ENCODE assay signal across 17 cellular contexts in the genomic region with DNA sequence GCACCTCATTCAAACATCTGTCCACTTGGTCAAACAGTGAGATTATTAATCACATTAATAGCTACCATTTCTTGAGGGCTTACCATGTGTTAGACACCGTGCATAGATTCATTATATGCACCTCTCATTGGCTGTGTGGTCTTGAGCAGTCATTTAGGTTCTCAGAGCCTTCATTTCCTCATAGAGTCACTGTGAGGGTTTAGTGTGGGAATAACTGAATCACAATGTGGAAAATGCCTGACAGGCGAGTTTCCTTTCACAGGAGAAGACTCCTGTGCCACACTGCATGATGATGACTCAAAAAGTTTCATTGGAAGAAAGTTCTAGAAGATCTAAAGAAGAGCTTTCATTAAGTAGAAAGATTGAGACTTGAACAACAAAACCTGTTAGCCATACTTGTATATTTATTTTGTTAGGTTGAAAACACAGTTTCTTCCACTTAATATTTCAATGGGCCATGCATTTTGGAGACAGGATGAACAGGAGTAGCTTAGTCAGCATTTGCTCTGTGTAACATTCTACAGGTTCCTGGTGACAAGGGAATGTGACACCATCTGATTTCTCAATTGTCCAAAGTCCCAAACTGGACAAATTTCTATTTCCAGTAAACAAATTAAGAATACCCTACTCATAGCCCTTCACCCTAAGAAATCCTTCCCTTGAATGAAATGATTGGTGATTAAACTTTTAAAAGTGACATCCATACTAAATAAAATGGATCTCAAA. TPM values are rescaled to one million over a fixed set of nuclear protein-coding genes. Genes with fewer than 3 reads are reported as not detected.
DNase-seq lines count a peak whose midpoint lies in the region; ATAC-seq, FAIRE-seq and TF ChIP-seq lines count a peak whose summit lies in the region.
"Had no signal": no experiment of that assay in that cellular context is flagged by ENCODE, and none has a peak within 500 bp of the region (broad histone marks: within the 10 kb centered on the region; RNA-seq: fewer than 3 reads in every experiment).

No MANE protein-coding gene starts in this region.

- no TSS peak for BruUV-seq in K562 (replicated peaks; lab: Mats Ljungman, UMichigan)

- TF ChIP-seq EP300 in K562 (IDR thresholded peaks at IDR 0.05; ENCODE audit: low read length), result no peak

- no peaks in the 10 kb centered on the region for H3K27me3 ChIP-seq in K562 (ENCODE audit: control insufficient read depth in 2 of 2, insufficient read depth in 2 of 2, low read length in 2 of 2)

- H3K4me3 Mint-ChIP-seq in activated CD4-positive, alpha-beta T cell treated with anti-CD3 and anti-CD28 coated beads, Interleukin-2, amount 10 ng/mL, durations not matched to agents 7 days and 5 days, result peak overlapping the region; percentile 40
- no peak overlapping the region for H3K4me3 Mint-ChIP-seq in activated CD4-positive, alpha-beta T cell treated with anti-CD3 and anti-CD28 coated beads, Interleukin-2, amount 10 ng/mL, durations not matched to agents 24 days and 14 days
- H3K4me3 Mint-ChIP-seq in natural killer cell, result peak overlapping the region; percentile 49
- H3K4me3 Mint-ChIP-seq: dendritic cell treated with granulocyte-macrophage colony-stimulating factor and Interleukin-4, amounts not matched to agents 40 ng/mL and 50 ng/mL, for 4 days; mesothelial cell of epicardium had no signal

- intact Hi-C loops in activated CD4-positive, alpha-beta T cell treated with anti-CD3 and anti-CD28 coated beads, Interleukin-2, amount 10 ng/mL, durations not matched to agents 24 days and 14 days (cut with micrococcal nuclease), result no loop called here
- intact Hi-C loops in K562 (cut with micrococcal nuclease) (no loop called here), natural killer cell (cut with micrococcal nuclease) (no loop called here)

- in situ Hi-C loops in K562 (cut with MboI), result no loop called here

- no peak for TF ChIP-seq POLR2A in K562 (conservative IDR thresholded peaks at IDR 0.05)

- no peaks in the 10 kb centered on the region for H3K9me3 ChIP-seq in K562 (replicated peaks; ENCODE audit: control insufficient read depth, insufficient read depth, low read depth, low read length)

- DNase-seq in activated CD4-positive, alpha-beta T cell treated with anti-CD3 and anti-CD28 coated beads, Interleukin-2, amount 10 ng/mL, durations not matched to agents 7 days and 5 days, result no peak
- DNase-seq in activated CD4-positive, alpha-beta T cell treated with anti-CD3 and anti-CD28 coated beads, Interleukin-2, amount 10 ng/mL, durations not matched to agents 24 days and 14 days, result no peak
- DNase-seq in GM04504 (ENCODE audit: low read depth), result peak; percentile 3
- no peak for DNase-seq in K562 (ENCODE audit: extremely low read depth in 1 of 4, low spot score in 3 of 4)
- no peak for DNase-seq in natural killer cell
- no peak for DNase-seq in H4 (ENCODE audit: low spot score)
- DNase-seq in pons (ENCODE audit: low spot score), result no peak
- no peak for DNase-seq in activated CD8-positive, alpha-beta memory T cell treated with anti-CD3 and anti-CD28 coated beads for 24 hours
- DNase-seq: NCI-H1048; stimulated activated CD4-positive, alpha-beta T cell treated with anti-CD3 and anti-CD28 coated beads, Interleukin-4, amount 100 ng/mL, for 24 hours; trophoblast cell had no signal

- H3K4me2 ChIP-seq in K562 (ENCODE audit: insufficient read depth, low read length), result no peak overlapping the region

- no peaks in the 10 kb centered on the region for H3K9me1 ChIP-seq in K562 (ENCODE audit: control insufficient read depth, insufficient read depth, low read length)

- H3K36me3 Mint-ChIP-seq in activated CD4-positive, alpha-beta T cell treated with anti-CD3 and anti-CD28 coated beads, Interleukin-2, amount 10 ng/mL, durations not matched to agents 7 days and 5 days (ENCODE audit: low read depth), result peaks cover 1% of the 10 kb centered on the region
- no peaks in the 10 kb centered on the region for H3K36me3 Mint-ChIP-seq in activated CD4-positive, alpha-beta T cell treated with anti-CD3 and anti-CD28 coated beads, Interleukin-2, amount 10 ng/mL, durations not matched to agents 24 days and 14 days (ENCODE audit: low read depth)
- H3K36me3 Mint-ChIP-seq in natural killer cell, result no peaks in the 10 kb centered on the region
- H3K36me3 Mint-ChIP-seq: mesothelial cell of epicardium had no signal

- 0% methylated on average over 2 of the region's 2 CpGs for WGBS in K562 (ENCODE audit: insufficient coverage, low coverage, missing lambda C conversion rate)

- peak overlapping the region; percentile 60 for H3K27ac Mint-ChIP-seq in activated CD4-positive, alpha-beta T cell treated with anti-CD3 and anti-CD28 coated beads, Interleukin-2, amount 10 ng/mL, durations not matched to agents 7 days and 5 days
- no peak overlapping the region for H3K27ac Mint-ChIP-seq in activated CD4-positive, alpha-beta T cell treated with anti-CD3 and anti-CD28 coated beads, Interleukin-2, amount 10 ng/mL, durations not matched to agents 24 days and 14 days
- H3K27ac Mint-ChIP-seq in natural killer cell, result peak overlapping the region in 1 of 2 donors; percentile 21
- H3K27ac Mint-ChIP-seq: dendritic cell treated with granulocyte-macrophage colony-stimulating factor and Interleukin-4, amounts not matched to agents 40 ng/mL and 50 ng/mL, for 4 days; mesothelial cell of epicardium had no signal

- peaks cover 4% of the 10 kb centered on the region for H3K9me3 Mint-ChIP-seq in activated CD4-positive, alpha-beta T cell treated with anti-CD3 and anti-CD28 coated beads, Interleukin-2, amount 10 ng/mL, durations not matched to agents 7 days and 5 days
- peaks cover 15% of the 10 kb centered on the region for H3K9me3 Mint-ChIP-seq in activated CD4-positive, alpha-beta T cell treated with anti-CD3 and anti-CD28 coated beads, Interleukin-2, amount 10 ng/mL, durations not matched to agents 24 days and 14 days
- H3K9me3 Mint-ChIP-seq in natural killer cell, result no peaks in the 10 kb centered on the region
- H3K9me3 Mint-ChIP-seq: activated T-cell treated with anti-CD3 and anti-CD28 coated beads, Interleukin-2, amount 50 U/mL, for 72 hours; dendritic cell treated with granulocyte-macrophage colony-stimulating factor and Interleukin-4, amounts not matched to agents 40 ng/mL and 50 ng/mL, for 4 days; mesothelial cell of epicardium had no signal

- H3K9ac ChIP-seq in K562 (ENCODE audit: insufficient read depth in 1 of 2, low read depth in 2 of 2, low read length in 2 of 2), result no peak overlapping the region

- H3K4me3 ChIP-seq in K562, result no peak overlapping the region

- H3K27me3 Mint-ChIP-seq in activated CD4-positive, alpha-beta T cell treated with anti-CD3 and anti-CD28 coated beads, Interleukin-2, amount 10 ng/mL, durations not matched to agents 7 days and 5 days, result peaks cover 4% of the 10 kb centered on the region
- peaks cover 3% of the 10 kb centered on the region for H3K27me3 Mint-ChIP-seq in activated CD4-positive, alpha-beta T cell treated with anti-CD3 and anti-CD28 coated beads, Interleukin-2, amount 10 ng/mL, durations not matched to agents 24 days and 14 days
- H3K27me3 Mint-ChIP-seq in natural killer cell (ENCODE audit: low read depth in 2 of 2), result peaks cover 12 to 23% of the 10 kb centered on the region in 2 donors
- H3K27me3 Mint-ChIP-seq: dendritic cell treated with granulocyte-macrophage colony-stimulating factor and Interleukin-4, amounts not matched to agents 40 ng/mL and 50 ng/mL, for 4 days had no signal

- CTCF ChIA-PET in activated CD4-positive, alpha-beta T cell treated with anti-CD3 and anti-CD28 coated beads, Interleukin-2, amount 10 ng/mL, durations not matched to agents 7 days and 5 days (lab: Charles Lee), result no interaction called here
- CTCF ChIA-PET in K562 (lab: Yijun Ruan, JAX; ENCODE audit: low intra/inter-chr PET ratio), result no interaction called here

- no peaks in the 10 kb centered on the region for H3K79me2 ChIP-seq in K562 (ENCODE audit: control insufficient read depth, insufficient read depth, low read length)

- no peaks in the 10 kb centered on the region for H4K20me1 ChIP-seq in K562 (replicated peaks; ENCODE audit: control insufficient read depth, insufficient read depth, low read length)

- no peak overlapping the region for H2AFZ ChIP-seq in K562 (ENCODE audit: low read depth, low read length)

- TF ChIP-seq RAD21 in K562 (CRISPR knock-in tag; conservative IDR thresholded peaks at IDR 0.05 in 1 of 2, IDR thresholded peaks at IDR 0.05 in 1 of 2), result no peak

- no peak for TF ChIP-seq CTCF in K562 (IDR thresholded peaks at IDR 0.05 in 2 of 3, conservative IDR thresholded peaks at IDR 0.05 in 1 of 3; ENCODE audit: insufficient read depth in 2 of 3, low read depth in 1 of 3, low read length in 3 of 3)
- no peak for TF ChIP-seq CTCF in natural killer cell (IDR thresholded peaks at IDR 0.05)

- ATAC-seq in K562 (no peak), natural killer cell (no peak)

- FAIRE-seq in K562 (lab: Jason Lieb, UNC), result no peak
- FAIRE-seq: GM18507, keratinocyte had no signal

- H3K4me1 Mint-ChIP-seq in activated CD4-positive, alpha-beta T cell treated with anti-CD3 and anti-CD28 coated beads, Interleukin-2, amount 10 ng/mL, durations not matched to agents 7 days and 5 days, result peaks cover 13% of the 10 kb centered on the region
- peaks cover 5% of the 10 kb centered on the region for H3K4me1 Mint-ChIP-seq in activated CD4-positive, alpha-beta T cell treated with anti-CD3 and anti-CD28 coated beads, Interleukin-2, amount 10 ng/mL, durations not matched to agents 24 days and 14 days
- H3K4me1 Mint-ChIP-seq in natural killer cell, result peaks cover 0 to 15% of the 10 kb centered on the region in 2 donors

- H3K4me1 ChIP-seq in K562 (replicated peaks in 1 of 2; ENCODE audit: control insufficient read depth in 2 of 2, insufficient read depth in 2 of 2, low read length in 2 of 2), result no peaks in the 10 kb centered on the region

- H3K27ac ChIP-seq in K562 (ENCODE audit: extremely low read depth, low read depth, low read length), result no peak overlapping the region

- no peaks in the 10 kb centered on the region for H3K36me3 ChIP-seq in K562 (ENCODE audit: control insufficient read depth, insufficient read depth, low read length)

- POLR2A ChIA-PET in activated CD4-positive, alpha-beta T cell treated with anti-CD3 and anti-CD28 coated beads, Interleukin-2, amount 10 ng/mL, durations not matched to agents 7 days and 5 days (lab: Charles Lee), result no interaction called here
- POLR2A ChIA-PET in K562 (lab: Yijun Ruan, JAX), result no interaction called here

RNA-seq across cellular contexts. Expression of a gene that starts 45.7 kb away (rescaled TPM):
- total RNA-seq in activated CD4-positive, alpha-beta T cell treated with anti-CD3 and anti-CD28 coated beads, Interleukin-2, amount 10 ng/mL, durations not matched to agents 7 days and 5 days, result not detected
- not detected in 2 replicates for total RNA-seq in activated CD4-positive, alpha-beta T cell treated with anti-CD3 and anti-CD28 coated beads, Interleukin-2, amount 10 ng/mL, durations not matched to agents 24 days and 14 days
- not detected in 2 replicates for total RNA-seq in K562 (2011; cell fraction: chromatin; rRNA removed; ENCODE audit: low replicate concordance)
- total RNA-seq in K562 (2011; cell fraction: nucleolus; rRNA removed), result not detected in 2 replicates
- not detected in 2 replicates for total RNA-seq in K562 (2011; cell fraction: nucleoplasm; rRNA removed)
- total RNA-seq in K562 (2014; rRNA removed) (not detected in 2 replicates), K562 (2014; rRNA removed; fragmentation: Illumina TruSeq; extraction: Trizol) (not detected in 2 replicates), K562 (2015; rRNA removed; fragmentation: Illumina TruSeq; extraction: Trizol) (not detected in 2 replicates), K562 (2021) (not detected in 2 replicates), natural killer cell (not detected)
- polyA plus RNA-seq in K562 (2011; rRNA removed) (not detected in 2 replicates), K562 (2014; fragmentation: Illumina TruSeq; extraction: Trizol) (not detected in 2 replicates), K562 (2014; fragmentation: Nextera tagmentation; extraction: Ambion mirVana) (not detected), K562 (2014; rRNA removed) (not detected in 2 replicates)
- polyA plus RNA-seq in K562 (2011; cell fraction: cytosol; rRNA removed), result not detected in 2 replicates
- polyA plus RNA-seq in K562 (2011; cell fraction: nucleus; rRNA removed), result not detected in 2 replicates
- polyA plus RNA-seq in K562 (2012), result not detected in 2 replicates
- polyA minus RNA-seq in K562 (2011; rRNA and poly(A)+ RNA removed), result not detected in 2 replicates
- polyA minus RNA-seq in K562 (2011; cell fraction: cytosol; rRNA and poly(A)+ RNA removed), result not detected in 2 replicates
- not detected in 2 replicates for polyA minus RNA-seq in K562 (2011; cell fraction: nucleus; rRNA and poly(A)+ RNA removed)
- total RNA-seq in H4 (2014; rRNA removed; shearing (Covaris generic)), result not detected in 2 replicates
- total RNA-seq: activated T-cell treated with anti-CD3 and anti-CD28 coated beads, Interleukin-2, amount 50 U/mL, for 72 hours; osteoblast had no signal
- polyA plus RNA-seq: keratinocyte had no signal
